1 cellular context compared by ENCODE assay signal in the genomic region with DNA sequence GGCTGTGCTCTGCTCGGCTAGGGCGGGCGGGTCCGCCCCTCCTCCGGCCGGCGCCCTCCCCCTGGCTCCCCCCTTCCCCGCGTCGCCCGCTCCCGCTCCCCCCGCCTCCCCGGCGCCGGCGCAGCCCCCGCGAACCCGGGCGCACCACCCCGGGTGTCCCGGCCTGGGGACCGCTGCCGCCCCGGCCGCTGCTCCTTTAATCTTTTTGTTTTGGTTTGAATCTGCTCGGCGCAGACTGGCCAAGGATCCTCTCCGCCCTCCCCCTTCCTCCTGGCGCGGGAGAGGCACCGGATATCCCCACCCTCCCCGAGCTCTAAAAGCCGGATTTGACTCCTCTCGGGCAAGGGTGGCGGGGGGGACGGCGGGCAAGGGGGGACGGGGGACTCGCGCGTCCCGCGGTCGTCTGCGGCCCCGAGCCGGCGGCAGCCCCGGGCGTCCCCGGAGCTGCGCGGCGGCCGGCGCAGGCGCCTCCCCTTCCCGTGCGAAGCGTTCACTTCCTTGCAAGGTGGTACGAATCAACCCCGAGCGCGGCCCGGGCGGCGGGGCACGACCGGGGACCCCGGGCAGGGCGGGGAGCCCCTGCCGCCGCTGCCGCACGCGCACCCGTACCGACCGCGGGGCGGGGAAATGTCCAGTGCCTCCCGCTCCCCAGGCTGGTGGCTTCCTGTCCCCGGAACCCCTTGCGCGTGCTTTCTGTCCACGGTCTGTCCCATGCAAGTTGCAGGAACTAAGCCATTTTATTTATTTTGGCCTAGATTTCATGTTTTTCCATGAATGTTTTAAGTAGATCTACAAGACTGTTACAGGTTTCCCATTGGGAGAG.
TF ChIP-seq lines count a peak whose summit lies in the region.

A gene with protein sequence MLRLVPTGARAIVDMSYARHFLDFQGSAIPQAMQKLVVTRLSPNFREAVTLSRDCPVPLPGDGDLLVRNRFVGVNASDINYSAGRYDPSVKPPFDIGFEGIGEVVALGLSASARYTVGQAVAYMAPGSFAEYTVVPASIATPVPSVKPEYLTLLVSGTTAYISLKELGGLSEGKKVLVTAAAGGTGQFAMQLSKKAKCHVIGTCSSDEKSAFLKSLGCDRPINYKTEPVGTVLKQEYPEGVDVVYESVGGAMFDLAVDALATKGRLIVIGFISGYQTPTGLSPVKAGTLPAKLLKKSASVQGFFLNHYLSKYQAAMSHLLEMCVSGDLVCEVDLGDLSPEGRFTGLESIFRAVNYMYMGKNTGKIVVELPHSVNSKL (minus strand): TSS at position 11 of the 823 bp plus-strand sequence. CDS start 81 bp downstream, outside the sequence.

TF ChIP-seq in K562, 482 proteins besides CTCF, POLR2A, EP300 and RAD21 (continued from another document and continues in another):
- TF ChIP-seq, protein P1, sequence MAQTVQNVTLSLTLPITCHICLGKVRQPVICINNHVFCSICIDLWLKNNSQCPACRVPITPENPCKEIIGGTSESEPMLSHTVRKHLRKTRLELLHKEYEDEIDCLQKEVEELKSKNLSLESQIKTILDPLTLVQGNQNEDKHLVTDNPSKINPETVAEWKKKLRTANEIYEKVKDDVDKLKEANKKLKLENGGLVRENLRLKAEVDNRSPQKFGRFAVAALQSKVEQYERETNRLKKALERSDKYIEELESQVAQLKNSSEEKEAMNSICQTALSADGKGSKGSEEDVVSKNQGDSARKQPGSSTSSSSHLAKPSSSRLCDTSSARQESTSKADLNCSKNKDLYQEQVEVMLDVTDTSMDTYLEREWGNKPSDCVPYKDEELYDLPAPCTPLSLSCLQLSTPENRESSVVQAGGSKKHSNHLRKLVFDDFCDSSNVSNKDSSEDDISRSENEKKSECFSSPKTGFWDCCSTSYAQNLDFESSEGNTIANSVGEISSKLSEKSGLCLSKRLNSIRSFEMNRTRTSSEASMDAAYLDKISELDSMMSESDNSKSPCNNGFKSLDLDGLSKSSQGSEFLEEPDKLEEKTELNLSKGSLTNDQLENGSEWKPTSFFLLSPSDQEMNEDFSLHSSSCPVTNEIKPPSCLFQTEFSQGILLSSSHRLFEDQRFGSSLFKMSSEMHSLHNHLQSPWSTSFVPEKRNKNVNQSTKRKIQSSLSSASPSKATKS (CRISPR knock-in tag; IDR thresholded peaks at IDR 0.05): no peak
- TF ChIP-seq GABPB2 (CRISPR knock-in tag; conservative IDR thresholded peaks at IDR 0.05): no peak
- TF ChIP-seq, protein P2, sequence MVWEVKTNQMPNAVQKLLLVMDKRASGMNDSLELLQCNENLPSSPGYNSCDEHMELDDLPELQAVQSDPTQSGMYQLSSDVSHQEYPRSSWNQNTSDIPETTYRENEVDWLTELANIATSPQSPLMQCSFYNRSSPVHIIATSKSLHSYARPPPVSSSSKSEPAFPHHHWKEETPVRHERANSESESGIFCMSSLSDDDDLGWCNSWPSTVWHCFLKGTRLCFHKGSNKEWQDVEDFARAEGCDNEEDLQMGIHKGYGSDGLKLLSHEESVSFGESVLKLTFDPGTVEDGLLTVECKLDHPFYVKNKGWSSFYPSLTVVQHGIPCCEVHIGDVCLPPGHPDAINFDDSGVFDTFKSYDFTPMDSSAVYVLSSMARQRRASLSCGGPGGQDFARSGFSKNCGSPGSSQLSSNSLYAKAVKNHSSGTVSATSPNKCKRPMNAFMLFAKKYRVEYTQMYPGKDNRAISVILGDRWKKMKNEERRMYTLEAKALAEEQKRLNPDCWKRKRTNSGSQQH (CRISPR knock-in tag; IDR thresholded peaks at IDR 0.05): no peak
- no peak for TF ChIP-seq NFIC (IDR thresholded peaks at IDR 0.05)
- no peak for TF ChIP-seq MECOM (CRISPR knock-in tag; IDR thresholded peaks at IDR 0.05)
- peak in 1 of 2 experiments; percentile 8; a peak in 2 of 4 replicates for TF ChIP-seq MAZ (CRISPR knock-in tag; conservative IDR thresholded peaks at IDR 0.05 in 1 of 2, IDR thresholded peaks at IDR 0.05 in 1 of 2)
- TF ChIP-seq ZNF174 (CRISPR knock-in tag; IDR thresholded peaks at IDR 0.05): no peak
- no peak for TF ChIP-seq ZNF12 (CRISPR knock-in tag; IDR thresholded peaks at IDR 0.05)
- TF ChIP-seq CHCHD3 (CRISPR knock-in tag; IDR thresholded peaks at IDR 0.05): no peak
- peak; percentile 79 for TF ChIP-seq POLR2G (IDR thresholded peaks at IDR 0.05; ENCODE audit: low read depth, low read length)
- no peak for TF ChIP-seq NCOA2 (IDR thresholded peaks at IDR 0.05; ENCODE audit: partially characterized antibody in 2 of 2)
- TF ChIP-seq, protein P3, sequence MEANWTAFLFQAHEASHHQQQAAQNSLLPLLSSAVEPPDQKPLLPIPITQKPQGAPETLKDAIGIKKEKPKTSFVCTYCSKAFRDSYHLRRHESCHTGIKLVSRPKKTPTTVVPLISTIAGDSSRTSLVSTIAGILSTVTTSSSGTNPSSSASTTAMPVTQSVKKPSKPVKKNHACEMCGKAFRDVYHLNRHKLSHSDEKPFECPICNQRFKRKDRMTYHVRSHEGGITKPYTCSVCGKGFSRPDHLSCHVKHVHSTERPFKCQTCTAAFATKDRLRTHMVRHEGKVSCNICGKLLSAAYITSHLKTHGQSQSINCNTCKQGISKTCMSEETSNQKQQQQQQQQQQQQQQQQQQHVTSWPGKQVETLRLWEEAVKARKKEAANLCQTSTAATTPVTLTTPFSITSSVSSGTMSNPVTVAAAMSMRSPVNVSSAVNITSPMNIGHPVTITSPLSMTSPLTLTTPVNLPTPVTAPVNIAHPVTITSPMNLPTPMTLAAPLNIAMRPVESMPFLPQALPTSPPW (CRISPR knock-in tag; IDR thresholded peaks at IDR 0.05): peak; percentile 99
- no peak for TF ChIP-seq ZNF3 (CRISPR knock-in tag; IDR thresholded peaks at IDR 0.05)
- TF ChIP-seq ZNF232 (CRISPR knock-in tag; IDR thresholded peaks at IDR 0.05): no peak
- no peak for TF ChIP-seq MYNN (IDR thresholded peaks at IDR 0.05)
- TF ChIP-seq MYNN (CRISPR knock-in tag; IDR thresholded peaks at IDR 0.05): no peak
- no peak for TF ChIP-seq TRIM28 (IDR thresholded peaks at IDR 0.05)
- TF ChIP-seq, protein P4, sequence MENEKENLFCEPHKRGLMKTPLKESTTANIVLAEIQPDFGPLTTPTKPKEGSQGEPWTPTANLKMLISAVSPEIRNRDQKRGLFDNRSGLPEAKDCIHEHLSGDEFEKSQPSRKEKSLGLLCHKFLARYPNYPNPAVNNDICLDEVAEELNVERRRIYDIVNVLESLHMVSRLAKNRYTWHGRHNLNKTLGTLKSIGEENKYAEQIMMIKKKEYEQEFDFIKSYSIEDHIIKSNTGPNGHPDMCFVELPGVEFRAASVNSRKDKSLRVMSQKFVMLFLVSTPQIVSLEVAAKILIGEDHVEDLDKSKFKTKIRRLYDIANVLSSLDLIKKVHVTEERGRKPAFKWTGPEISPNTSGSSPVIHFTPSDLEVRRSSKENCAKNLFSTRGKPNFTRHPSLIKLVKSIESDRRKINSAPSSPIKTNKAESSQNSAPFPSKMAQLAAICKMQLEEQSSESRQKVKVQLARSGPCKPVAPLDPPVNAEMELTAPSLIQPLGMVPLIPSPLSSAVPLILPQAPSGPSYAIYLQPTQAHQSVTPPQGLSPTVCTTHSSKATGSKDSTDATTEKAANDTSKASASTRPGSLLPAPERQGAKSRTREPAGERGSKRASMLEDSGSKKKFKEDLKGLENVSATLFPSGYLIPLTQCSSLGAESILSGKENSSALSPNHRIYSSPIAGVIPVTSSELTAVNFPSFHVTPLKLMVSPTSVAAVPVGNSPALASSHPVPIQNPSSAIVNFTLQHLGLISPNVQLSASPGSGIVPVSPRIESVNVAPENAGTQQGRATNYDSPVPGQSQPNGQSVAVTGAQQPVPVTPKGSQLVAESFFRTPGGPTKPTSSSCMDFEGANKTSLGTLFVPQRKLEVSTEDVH (IDR thresholded peaks at IDR 0.05; ENCODE audit: low read depth, partially characterized antibody): no peak
- no peak for TF ChIP-seq ZNF766 (CRISPR knock-in tag; conservative IDR thresholded peaks at IDR 0.05)
- no peak for TF ChIP-seq ZNF282 (CRISPR knock-in tag; IDR thresholded peaks at IDR 0.05)
- TF ChIP-seq CBX3 (IDR thresholded peaks at IDR 0.05; ENCODE audit: borderline replicate concordance in 1 of 2, low read length in 2 of 2): no peak
- no peak for TF ChIP-seq SP2 (IDR thresholded peaks at IDR 0.05; ENCODE audit: extremely low read depth, low read depth, low read length, poor library complexity, severe bottlenecking)
- TF ChIP-seq IRF2 (CRISPR knock-in tag; IDR thresholded peaks at IDR 0.05): no peak
- no peak for TF ChIP-seq NFE2 (IDR thresholded peaks at IDR 0.05; ENCODE audit: low read depth)
- no peak for TF ChIP-seq XRCC5 (IDR thresholded peaks at IDR 0.05; ENCODE audit: low read depth, low read length)
- no peak for TF ChIP-seq ARID3B (CRISPR knock-in tag; IDR thresholded peaks at IDR 0.05; ENCODE audit: borderline replicate concordance)
- no peak for TF ChIP-seq KDM5B (IDR thresholded peaks at IDR 0.05; ENCODE audit: insufficient replicate concordance, low read depth, low read length)
- TF ChIP-seq, protein P5, sequence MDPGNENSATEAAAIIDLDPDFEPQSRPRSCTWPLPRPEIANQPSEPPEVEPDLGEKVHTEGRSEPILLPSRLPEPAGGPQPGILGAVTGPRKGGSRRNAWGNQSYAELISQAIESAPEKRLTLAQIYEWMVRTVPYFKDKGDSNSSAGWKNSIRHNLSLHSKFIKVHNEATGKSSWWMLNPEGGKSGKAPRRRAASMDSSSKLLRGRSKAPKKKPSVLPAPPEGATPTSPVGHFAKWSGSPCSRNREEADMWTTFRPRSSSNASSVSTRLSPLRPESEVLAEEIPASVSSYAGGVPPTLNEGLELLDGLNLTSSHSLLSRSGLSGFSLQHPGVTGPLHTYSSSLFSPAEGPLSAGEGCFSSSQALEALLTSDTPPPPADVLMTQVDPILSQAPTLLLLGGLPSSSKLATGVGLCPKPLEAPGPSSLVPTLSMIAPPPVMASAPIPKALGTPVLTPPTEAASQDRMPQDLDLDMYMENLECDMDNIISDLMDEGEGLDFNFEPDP (CRISPR knock-in tag; IDR thresholded peaks at IDR 0.05): no peak
- no peak for TF ChIP-seq STAT5B (CRISPR knock-in tag; IDR thresholded peaks at IDR 0.05)
- no peak for TF ChIP-seq SOX6 (IDR thresholded peaks at IDR 0.05)
- no peak for TF ChIP-seq DACH1 (IDR thresholded peaks at IDR 0.05; ENCODE audit: partially characterized antibody)
- TF ChIP-seq RBM17 (IDR thresholded peaks at IDR 0.05; ENCODE audit: borderline replicate concordance, low read depth, low read length): no peak
- TF ChIP-seq POLR3G (IDR thresholded peaks at IDR 0.05; ENCODE audit: extremely low read depth, insufficient read length, insufficient replicate concordance): no peak
- TF ChIP-seq RBM39 (optimal IDR thresholded peaks at IDR 0.05; ENCODE audit: low read depth, low read length): no peak
- no peak for TF ChIP-seq PHTF2 (CRISPR knock-in tag; IDR thresholded peaks at IDR 0.05)
- no peak for TF ChIP-seq TEAD2 (tag; IDR thresholded peaks at IDR 0.05)
- peak; percentile 48; the same call in 1 of the 2 replicates for TF ChIP-seq L3MBTL2 (IDR thresholded peaks at IDR 0.05)
- no peak for TF ChIP-seq NFIX (CRISPR knock-in tag; IDR thresholded peaks at IDR 0.05; ENCODE audit: low read depth)
- TF ChIP-seq TAL1 (IDR thresholded peaks at IDR 0.05): no peak
- no peak for TF ChIP-seq ZFP36 (IDR thresholded peaks at IDR 0.05; ENCODE audit: low read depth, low read length, partially characterized antibody)
- TF ChIP-seq NFRKB (IDR thresholded peaks at IDR 0.05; ENCODE audit: low read depth): no peak; the same call in 1 of the 2 replicates
- TF ChIP-seq, protein P6, sequence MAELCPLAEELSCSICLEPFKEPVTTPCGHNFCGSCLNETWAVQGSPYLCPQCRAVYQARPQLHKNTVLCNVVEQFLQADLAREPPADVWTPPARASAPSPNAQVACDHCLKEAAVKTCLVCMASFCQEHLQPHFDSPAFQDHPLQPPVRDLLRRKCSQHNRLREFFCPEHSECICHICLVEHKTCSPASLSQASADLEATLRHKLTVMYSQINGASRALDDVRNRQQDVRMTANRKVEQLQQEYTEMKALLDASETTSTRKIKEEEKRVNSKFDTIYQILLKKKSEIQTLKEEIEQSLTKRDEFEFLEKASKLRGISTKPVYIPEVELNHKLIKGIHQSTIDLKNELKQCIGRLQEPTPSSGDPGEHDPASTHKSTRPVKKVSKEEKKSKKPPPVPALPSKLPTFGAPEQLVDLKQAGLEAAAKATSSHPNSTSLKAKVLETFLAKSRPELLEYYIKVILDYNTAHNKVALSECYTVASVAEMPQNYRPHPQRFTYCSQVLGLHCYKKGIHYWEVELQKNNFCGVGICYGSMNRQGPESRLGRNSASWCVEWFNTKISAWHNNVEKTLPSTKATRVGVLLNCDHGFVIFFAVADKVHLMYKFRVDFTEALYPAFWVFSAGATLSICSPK (IDR thresholded peaks at IDR 0.05; ENCODE audit: borderline replicate concordance): no peak
- TF ChIP-seq RCOR1 (IDR thresholded peaks at IDR 0.05; ENCODE audit: borderline replicate concordance in 1 of 2, low read depth in 2 of 2, low read length in 2 of 2): no peak
- no peak for TF ChIP-seq ZBED1 (IDR thresholded peaks at IDR 0.05)
- TF ChIP-seq CHD1 (IDR thresholded peaks at IDR 0.05; ENCODE audit: low read length): no peak
- TF ChIP-seq ZNF134 (CRISPR knock-in tag; conservative IDR thresholded peaks at IDR 0.05): no peak
- TF ChIP-seq BACH1 (tag; IDR thresholded peaks at IDR 0.05): no peak
- TF ChIP-seq E4F1 (CRISPR knock-in tag; IDR thresholded peaks at IDR 0.05; ENCODE audit: borderline replicate concordance): no peak
- TF ChIP-seq CEBPG (CRISPR knock-in tag; IDR thresholded peaks at IDR 0.05): no peak
- no peak for TF ChIP-seq CEBPG (tag; conservative IDR thresholded peaks at IDR 0.05 in 1 of 2, IDR thresholded peaks at IDR 0.05 in 1 of 2)
- no peak for TF ChIP-seq ZNF696 (CRISPR knock-in tag; conservative IDR thresholded peaks at IDR 0.05)
